In the genomic region with DNA sequence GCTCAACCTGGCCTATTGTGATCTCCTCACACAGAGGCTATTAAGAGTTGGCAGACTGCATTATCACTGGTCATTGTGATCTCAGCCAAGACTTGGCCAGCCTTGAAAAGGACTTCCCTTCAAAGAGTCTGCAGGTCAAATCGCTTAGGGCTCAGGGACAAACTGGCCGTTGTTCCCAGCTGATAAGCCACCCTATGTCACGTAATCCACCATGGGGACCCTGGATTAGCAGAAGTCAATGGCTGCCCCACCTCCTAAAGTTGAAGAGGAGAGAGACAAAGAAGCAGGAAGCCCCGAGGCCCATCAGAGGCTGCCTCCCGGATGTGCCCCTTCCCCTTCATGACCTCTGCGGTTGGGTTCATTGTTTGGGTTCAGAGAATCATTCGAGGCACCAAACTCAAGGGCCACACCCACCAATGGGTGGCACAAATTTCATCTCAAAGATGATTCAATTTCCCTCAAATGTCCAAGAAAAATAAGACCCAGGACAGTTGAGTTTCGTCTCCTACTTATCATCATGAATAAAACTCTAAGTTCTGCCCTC, we compare ENCODE assay signal across 1 cellular context.
TF ChIP-seq lines count a peak whose summit lies in the region.

No MANE protein-coding gene starts in this region.

TF ChIP-seq in K562, 482 proteins besides CTCF, POLR2A, EP300 and RAD21 (continued from another document):
- TF ChIP-seq TOE1 (IDR thresholded peaks at IDR 0.05; ENCODE audit: borderline replicate concordance) (peak; percentile 21; the same call in 1 of the 2 replicates), TOE1 (CRISPR knock-in tag; IDR thresholded peaks at IDR 0.05; ENCODE audit: borderline replicate concordance, low read depth) (no peak), PTRF (tag; IDR thresholded peaks at IDR 0.05) (no peak), RCOR1 (IDR thresholded peaks at IDR 0.05; ENCODE audit: borderline replicate concordance in 1 of 2, low read depth in 2 of 2, low read length in 2 of 2) (peak in 1 of 2 experiments; percentile 78; a peak in 2 of 4 replicates), ASH1L (IDR thresholded peaks at IDR 0.05; ENCODE audit: borderline replicate concordance, low read depth, partially characterized antibody) (no peak), SIN3B (IDR thresholded peaks at IDR 0.05; ENCODE audit: low read depth) (no peak), NFYB (IDR thresholded peaks at IDR 0.05; ENCODE audit: extremely low read depth, insufficient read length) (no peak), MAFK (IDR thresholded peaks at IDR 0.05; ENCODE audit: low read length) (0 out of 2 replicates have a peak, but pooled peaks have one; percentile 22), SP1 (CRISPR knock-in tag; IDR thresholded peaks at IDR 0.05) (0 out of 2 replicates have a peak, but pooled peaks have one; percentile 37), NRF1 (conservative IDR thresholded peaks at IDR 0.05 in 1 of 2, IDR thresholded peaks at IDR 0.05 in 1 of 2) (0 out of 4 replicates have a peak, but pooled peaks of 1 of the 2 experiments have one; percentile 8), JUND (IDR thresholded peaks at IDR 0.05; ENCODE audit: borderline replicate concordance, low read depth, low read length) (peak; percentile 74), JUND (tag; IDR thresholded peaks at IDR 0.05; ENCODE audit: borderline replicate concordance, low read depth, low read length) (peak; percentile 76; the same call in 2 of the 3 replicates), BHLHE40 (IDR thresholded peaks at IDR 0.05; ENCODE audit: low read length) (peak; percentile 40; the same call in 1 of the 2 replicates), NCOA1 (IDR thresholded peaks at IDR 0.05; ENCODE audit: low read depth) (peak; percentile 28; the same call in 1 of the 2 replicates), TRIM28 (IDR thresholded peaks at IDR 0.05) (0 out of 2 replicates have a peak, but pooled peaks have one; percentile 54), KLF16 (IDR thresholded peaks at IDR 0.05) (peak; percentile 51; the same call in 1 of the 2 replicates), YY1 (IDR thresholded peaks at IDR 0.05; ENCODE audit: borderline replicate concordance in 1 of 3, control insufficient read depth in 1 of 3, extremely low read depth in 1 of 3, insufficient read depth in 3 of 3, insufficient read length in 1 of 3, insufficient replicate concordance in 2 of 3, low read depth in 1 of 3, low read length in 2 of 3) (peak in 1 of 3 experiments; percentile 77), CTBP1 (IDR thresholded peaks at IDR 0.05; ENCODE audit: borderline replicate concordance) (peak; percentile 71; the same call in 1 of the 2 replicates), STAT5A (IDR thresholded peaks at IDR 0.05; ENCODE audit: borderline replicate concordance, low read length) (peak; percentile 72; the same call in 1 of the 2 replicates), MTA2 (IDR thresholded peaks at IDR 0.05; ENCODE audit: low read depth) (peak; percentile 71), MYC (IDR thresholded peaks at IDR 0.05; ENCODE audit: low read depth, low read length) (peak; percentile 40; the same call in 1 of the 2 replicates), MYC (CRISPR knock-in tag; IDR thresholded peaks at IDR 0.05; ENCODE audit: borderline replicate concordance, low read depth) (no peak), CCNT2 (IDR thresholded peaks at IDR 0.05; ENCODE audit: borderline replicate concordance, extremely low read depth, insufficient read length, low read depth, low read length) (peak; percentile 56), PHB2 (IDR thresholded peaks at IDR 0.05; ENCODE audit: low read depth) (peak; percentile 64; the same call in 1 of the 2 replicates), GABPB1 (CRISPR knock-in tag; IDR thresholded peaks at IDR 0.05) (peak; percentile 45; the same call in 1 of the 2 replicates), IFI16 (CRISPR knock-in tag; IDR thresholded peaks at IDR 0.05) (no peak), NCOA2 (IDR thresholded peaks at IDR 0.05; ENCODE audit: partially characterized antibody in 2 of 2) (peak in 1 of 2 experiments; percentile 75), HDAC2 (IDR thresholded peaks at IDR 0.05) (peak; percentile 83), POLR2AphosphoS5 (IDR thresholded peaks at IDR 0.05; ENCODE audit: control insufficient read depth, insufficient read depth, low read depth, low read length) (peak; percentile 76), POLR2H (tag; IDR thresholded peaks at IDR 0.05; ENCODE audit: low read depth) (no peak), TCF3 (CRISPR knock-in tag; IDR thresholded peaks at IDR 0.05) (peak; percentile 93), MTA3 (IDR thresholded peaks at IDR 0.05; ENCODE audit: borderline replicate concordance) (peak; percentile 70; the same call in 1 of the 2 replicates), PML (IDR thresholded peaks at IDR 0.05; ENCODE audit: low read length) (peak; percentile 81), NFIC (IDR thresholded peaks at IDR 0.05) (peak; percentile 83), BMI1 (IDR thresholded peaks at IDR 0.05; ENCODE audit: low read length) (no peak), TBL1XR1 (IDR thresholded peaks at IDR 0.05; ENCODE audit: low read length in 2 of 2) (peak; percentile 68 to 86; a peak in 3 of 4 replicates), HCFC1 (IDR thresholded peaks at IDR 0.05; ENCODE audit: low read depth, low read length) (0 out of 2 replicates have a peak, but pooled peaks have one; percentile 36), ARID1B (IDR thresholded peaks at IDR 0.05) (peak; percentile 93), RBBP5 (IDR thresholded peaks at IDR 0.05; ENCODE audit: borderline replicate concordance, insufficient read depth, low read length, poor library complexity, severe bottlenecking) (peak; percentile 43)
- TF ChIP-seq, protein P1, sequence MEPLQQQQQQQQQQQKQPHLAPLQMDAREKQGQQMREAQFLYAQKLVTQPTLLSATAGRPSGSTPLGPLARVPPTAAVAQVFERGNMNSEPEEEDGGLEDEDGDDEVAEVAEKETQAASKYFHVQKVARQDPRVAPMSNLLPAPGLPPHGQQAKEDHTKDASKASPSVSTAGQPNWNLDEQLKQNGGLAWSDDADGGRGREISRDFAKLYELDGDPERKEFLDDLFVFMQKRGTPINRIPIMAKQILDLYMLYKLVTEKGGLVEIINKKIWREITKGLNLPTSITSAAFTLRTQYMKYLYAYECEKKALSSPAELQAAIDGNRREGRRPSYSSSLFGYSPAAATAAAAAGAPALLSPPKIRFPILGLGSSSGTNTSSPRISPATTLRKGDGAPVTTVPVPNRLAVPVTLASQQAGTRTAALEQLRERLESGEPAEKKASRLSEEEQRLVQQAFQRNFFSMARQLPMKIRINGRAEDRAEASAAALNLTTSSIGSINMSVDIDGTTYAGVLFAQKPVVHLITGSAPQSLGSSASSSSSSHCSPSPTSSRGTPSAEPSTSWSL (CRISPR knock-in tag; IDR thresholded peaks at IDR 0.05; ENCODE audit: borderline replicate concordance) = no peak
- TF ChIP-seq, protein P2, sequence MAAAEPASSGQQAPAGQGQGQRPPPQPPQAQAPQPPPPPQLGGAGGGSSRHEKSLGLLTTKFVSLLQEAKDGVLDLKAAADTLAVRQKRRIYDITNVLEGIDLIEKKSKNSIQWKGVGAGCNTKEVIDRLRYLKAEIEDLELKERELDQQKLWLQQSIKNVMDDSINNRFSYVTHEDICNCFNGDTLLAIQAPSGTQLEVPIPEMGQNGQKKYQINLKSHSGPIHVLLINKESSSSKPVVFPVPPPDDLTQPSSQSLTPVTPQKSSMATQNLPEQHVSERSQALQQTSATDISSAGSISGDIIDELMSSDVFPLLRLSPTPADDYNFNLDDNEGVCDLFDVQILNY (CRISPR knock-in tag; IDR thresholded peaks at IDR 0.05) = no peak
- TF ChIP-seq, protein P3, sequence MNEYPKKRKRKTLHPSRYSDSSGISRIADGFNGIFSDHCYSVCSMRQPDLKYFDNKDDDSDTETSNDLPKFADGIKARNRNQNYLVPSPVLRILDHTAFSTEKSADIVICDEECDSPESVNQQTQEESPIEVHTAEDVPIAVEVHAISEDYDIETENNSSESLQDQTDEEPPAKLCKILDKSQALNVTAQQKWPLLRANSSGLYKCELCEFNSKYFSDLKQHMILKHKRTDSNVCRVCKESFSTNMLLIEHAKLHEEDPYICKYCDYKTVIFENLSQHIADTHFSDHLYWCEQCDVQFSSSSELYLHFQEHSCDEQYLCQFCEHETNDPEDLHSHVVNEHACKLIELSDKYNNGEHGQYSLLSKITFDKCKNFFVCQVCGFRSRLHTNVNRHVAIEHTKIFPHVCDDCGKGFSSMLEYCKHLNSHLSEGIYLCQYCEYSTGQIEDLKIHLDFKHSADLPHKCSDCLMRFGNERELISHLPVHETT (CRISPR knock-in tag; conservative IDR thresholded peaks at IDR 0.05 in 1 of 2, IDR thresholded peaks at IDR 0.05 in 1 of 2) = 0 out of 4 replicates have a peak, but pooled peaks of 1 of the 2 experiments have one; percentile 47
- TF ChIP-seq, protein P4, sequence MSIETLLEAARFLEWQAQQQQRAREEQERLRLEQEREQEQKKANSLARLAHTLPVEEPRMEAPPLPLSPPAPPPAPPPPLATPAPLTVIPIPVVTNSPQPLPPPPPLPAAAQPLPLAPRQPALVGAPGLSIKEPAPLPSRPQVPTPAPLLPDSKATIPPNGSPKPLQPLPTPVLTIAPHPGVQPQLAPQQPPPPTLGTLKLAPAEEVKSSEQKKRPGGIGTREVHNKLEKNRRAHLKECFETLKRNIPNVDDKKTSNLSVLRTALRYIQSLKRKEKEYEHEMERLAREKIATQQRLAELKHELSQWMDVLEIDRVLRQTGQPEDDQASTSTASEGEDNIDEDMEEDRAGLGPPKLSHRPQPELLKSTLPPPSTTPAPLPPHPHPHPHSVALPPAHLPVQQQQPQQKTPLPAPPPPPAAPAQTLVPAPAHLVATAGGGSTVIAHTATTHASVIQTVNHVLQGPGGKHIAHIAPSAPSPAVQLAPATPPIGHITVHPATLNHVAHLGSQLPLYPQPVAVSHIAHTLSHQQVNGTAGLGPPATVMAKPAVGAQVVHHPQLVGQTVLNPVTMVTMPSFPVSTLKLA (conservative IDR thresholded peaks at IDR 0.05) = peak; percentile 23 to 40; a peak in 1 of 4 replicates
- TF ChIP-seq, protein P5, sequence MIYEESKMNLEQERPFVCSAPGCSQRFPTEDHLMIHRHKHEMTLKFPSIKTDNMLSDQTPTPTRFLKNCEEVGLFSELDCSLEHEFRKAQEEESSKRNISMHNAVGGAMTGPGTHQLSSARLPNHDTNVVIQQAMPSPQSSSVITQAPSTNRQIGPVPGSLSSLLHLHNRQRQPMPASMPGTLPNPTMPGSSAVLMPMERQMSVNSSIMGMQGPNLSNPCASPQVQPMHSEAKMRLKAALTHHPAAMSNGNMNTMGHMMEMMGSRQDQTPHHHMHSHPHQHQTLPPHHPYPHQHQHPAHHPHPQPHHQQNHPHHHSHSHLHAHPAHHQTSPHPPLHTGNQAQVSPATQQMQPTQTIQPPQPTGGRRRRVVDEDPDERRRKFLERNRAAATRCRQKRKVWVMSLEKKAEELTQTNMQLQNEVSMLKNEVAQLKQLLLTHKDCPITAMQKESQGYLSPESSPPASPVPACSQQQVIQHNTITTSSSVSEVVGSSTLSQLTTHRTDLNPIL (CRISPR knock-in tag; IDR thresholded peaks at IDR 0.05) = no peak
- TF ChIP-seq, protein P6, sequence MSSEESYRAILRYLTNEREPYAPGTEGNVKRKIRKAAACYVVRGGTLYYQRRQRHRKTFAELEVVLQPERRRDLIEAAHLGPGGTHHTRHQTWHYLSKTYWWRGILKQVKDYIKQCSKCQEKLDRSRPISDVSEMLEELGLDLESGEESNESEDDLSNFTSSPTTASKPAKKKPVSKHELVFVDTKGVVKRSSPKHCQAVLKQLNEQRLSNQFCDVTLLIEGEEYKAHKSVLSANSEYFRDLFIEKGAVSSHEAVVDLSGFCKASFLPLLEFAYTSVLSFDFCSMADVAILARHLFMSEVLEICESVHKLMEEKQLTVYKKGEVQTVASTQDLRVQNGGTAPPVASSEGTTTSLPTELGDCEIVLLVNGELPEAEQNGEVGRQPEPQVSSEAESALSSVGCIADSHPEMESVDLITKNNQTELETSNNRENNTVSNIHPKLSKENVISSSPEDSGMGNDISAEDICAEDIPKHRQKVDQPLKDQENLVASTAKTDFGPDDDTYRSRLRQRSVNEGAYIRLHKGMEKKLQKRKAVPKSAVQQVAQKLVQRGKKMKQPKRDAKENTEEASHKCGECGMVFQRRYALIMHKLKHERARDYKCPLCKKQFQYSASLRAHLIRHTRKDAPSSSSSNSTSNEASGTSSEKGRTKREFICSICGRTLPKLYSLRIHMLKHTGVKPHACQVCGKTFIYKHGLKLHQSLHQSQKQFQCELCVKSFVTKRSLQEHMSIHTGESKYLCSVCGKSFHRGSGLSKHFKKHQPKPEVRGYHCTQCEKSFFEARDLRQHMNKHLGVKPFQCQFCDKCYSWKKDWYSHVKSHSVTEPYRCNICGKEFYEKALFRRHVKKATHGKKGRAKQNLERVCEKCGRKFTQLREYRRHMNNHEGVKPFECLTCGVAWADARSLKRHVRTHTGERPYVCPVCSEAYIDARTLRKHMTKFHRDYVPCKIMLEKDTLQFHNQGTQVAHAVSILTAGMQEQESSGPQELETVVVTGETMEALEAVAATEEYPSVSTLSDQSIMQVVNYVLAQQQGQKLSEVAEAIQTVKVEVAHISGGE (CRISPR knock-in tag; IDR thresholded peaks at IDR 0.05) = peak in 1 of 3 experiments; percentile 67; a peak in 1 of 6 replicates
- TF ChIP-seq, protein P7, sequence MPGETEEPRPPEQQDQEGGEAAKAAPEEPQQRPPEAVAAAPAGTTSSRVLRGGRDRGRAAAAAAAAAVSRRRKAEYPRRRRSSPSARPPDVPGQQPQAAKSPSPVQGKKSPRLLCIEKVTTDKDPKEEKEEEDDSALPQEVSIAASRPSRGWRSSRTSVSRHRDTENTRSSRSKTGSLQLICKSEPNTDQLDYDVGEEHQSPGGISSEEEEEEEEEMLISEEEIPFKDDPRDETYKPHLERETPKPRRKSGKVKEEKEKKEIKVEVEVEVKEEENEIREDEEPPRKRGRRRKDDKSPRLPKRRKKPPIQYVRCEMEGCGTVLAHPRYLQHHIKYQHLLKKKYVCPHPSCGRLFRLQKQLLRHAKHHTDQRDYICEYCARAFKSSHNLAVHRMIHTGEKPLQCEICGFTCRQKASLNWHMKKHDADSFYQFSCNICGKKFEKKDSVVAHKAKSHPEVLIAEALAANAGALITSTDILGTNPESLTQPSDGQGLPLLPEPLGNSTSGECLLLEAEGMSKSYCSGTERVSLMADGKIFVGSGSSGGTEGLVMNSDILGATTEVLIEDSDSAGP (CRISPR knock-in tag; IDR thresholded peaks at IDR 0.05) = no peak
- TF ChIP-seq, protein P8, sequence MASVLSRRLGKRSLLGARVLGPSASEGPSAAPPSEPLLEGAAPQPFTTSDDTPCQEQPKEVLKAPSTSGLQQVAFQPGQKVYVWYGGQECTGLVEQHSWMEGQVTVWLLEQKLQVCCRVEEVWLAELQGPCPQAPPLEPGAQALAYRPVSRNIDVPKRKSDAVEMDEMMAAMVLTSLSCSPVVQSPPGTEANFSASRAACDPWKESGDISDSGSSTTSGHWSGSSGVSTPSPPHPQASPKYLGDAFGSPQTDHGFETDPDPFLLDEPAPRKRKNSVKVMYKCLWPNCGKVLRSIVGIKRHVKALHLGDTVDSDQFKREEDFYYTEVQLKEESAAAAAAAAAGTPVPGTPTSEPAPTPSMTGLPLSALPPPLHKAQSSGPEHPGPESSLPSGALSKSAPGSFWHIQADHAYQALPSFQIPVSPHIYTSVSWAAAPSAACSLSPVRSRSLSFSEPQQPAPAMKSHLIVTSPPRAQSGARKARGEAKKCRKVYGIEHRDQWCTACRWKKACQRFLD (CRISPR knock-in tag; IDR thresholded peaks at IDR 0.05) = no peak
